18 cellular contexts compared by ENCODE assay signal in genomic region chr7:46357290-46357689, GRCh38.
DNase-seq lines count a peak whose midpoint lies in the region; ATAC-seq and TF ChIP-seq lines count a peak whose summit lies in the region.
"Had no signal": no experiment of that assay in that cellular context is flagged by ENCODE, and none has a peak within 500 bp of the region (broad histone marks: within the 10 kb centered on the region; RNA-seq: fewer than 3 reads in every experiment).

No MANE protein-coding gene starts in this region.

- H3K27ac ChIP-seq in osteoblast (ENCODE audit: low read depth, low read length) (no peak overlapping the region), mammary epithelial cell (ENCODE audit: insufficient read depth, low read depth, low read length) (no peak overlapping the region)
- H3K27ac ChIP-seq: A549, C4-2B, GM23248, SJSA1 had no signal

- H3K79me2 ChIP-seq in osteoblast (ENCODE audit: insufficient read depth, low read length): no peaks in the 10 kb centered on the region
- H3K79me2 ChIP-seq in mammary epithelial cell (ENCODE audit: insufficient read depth, low read length): no peaks in the 10 kb centered on the region

- CTCF ChIA-PET in mammary epithelial cell (lab: Charles Lee; ENCODE audit: low non-redundant PET): no interaction called here

- DNase-seq in GM12865 (ENCODE audit: low read depth) (peak; percentile 73), osteoblast (ENCODE audit: insufficient read length, low spot score, missing footprints) (peak; percentile 32), middle frontal gyrus (ENCODE audit: extremely low spot score, low spot score) (no peak), HuH-7.5 (ENCODE audit: low spot score) (no peak), mammary epithelial cell (no peak)
- DNase-seq: EL, GM23248, KBM-7, NCI-H1417 treated with DMSO at 0.1 percent for 48 hours, NCI-H2029, NCI-H2171, NCI-H774, PC-3 had no signal

- dilution Hi-C loops in mammary epithelial cell (cut with HindIII; ENCODE audit: low sequenced_read_pairs): loop anchor here (5.0 kb wide), 2 partner anchors 440 to 735 kb away; no protein-coding TSS in a partner anchor

- no peaks in the 10 kb centered on the region for H3K27me3 ChIP-seq in osteoblast (ENCODE audit: insufficient read depth, low read length)
- no peaks in the 10 kb centered on the region for H3K27me3 ChIP-seq in mammary epithelial cell (ENCODE audit: insufficient read depth, low read length)
- H3K27me3 ChIP-seq: SJSA1 had no signal

- H3K4me2 ChIP-seq in osteoblast (ENCODE audit: insufficient read depth, low read length) (no peak overlapping the region), mammary epithelial cell (ENCODE audit: insufficient read depth, low read depth, low read length) (no peak overlapping the region)
- H3K4me2 ChIP-seq: A549 had no signal

- H4K20me1 ChIP-seq in osteoblast (ENCODE audit: insufficient read depth, low read length) (no peaks in the 10 kb centered on the region), mammary epithelial cell (ENCODE audit: insufficient read depth, low read length) (no peaks in the 10 kb centered on the region)

- H2AFZ ChIP-seq in osteoblast (ENCODE audit: low read length) (no peak overlapping the region), mammary epithelial cell (ENCODE audit: low read depth, low read length) (no peak overlapping the region)
- H2AFZ ChIP-seq: GM23248 had no signal

- BruUV-seq in mammary epithelial cell (replicated peaks; lab: Mats Ljungman, UMichigan): no TSS peak

- intact Hi-C loops in mammary epithelial cell (cut with micrococcal nuclease): loop anchor here (10.0 kb wide), 1 partner anchor 298 kb away; no protein-coding TSS in a partner anchor

- H3K4me1 ChIP-seq in osteoblast (ENCODE audit: insufficient read depth, low read length) (peaks cover under 1% of the 10 kb centered on the region), mammary epithelial cell (ENCODE audit: insufficient read depth, low read length) (no peaks in the 10 kb centered on the region)
- H3K4me1 ChIP-seq: SJSA1 had no signal

- in situ Hi-C loops in mammary epithelial cell (cut with MboI; ENCODE audit: low sequenced_read_pairs in 2 of 2): loop anchor here in 1 of 2 donors (25.0 kb wide), 1 partner anchor 580 kb away; no protein-coding TSS in a partner anchor

- no peak for TF ChIP-seq CTCF in GM12865 (IDR thresholded peaks at IDR 0.05; ENCODE audit: insufficient read depth, low read depth, low read length, missing control alignments)
- TF ChIP-seq CTCF in osteoblast (IDR thresholded peaks at IDR 0.05; ENCODE audit: extremely low read depth, low read depth, low read length): no peak
- no peak for TF ChIP-seq CTCF in mammary epithelial cell (conservative IDR thresholded peaks at IDR 0.05 in 1 of 2, IDR thresholded peaks at IDR 0.05 in 1 of 2; ENCODE audit: extremely low read depth in 1 of 2, insufficient read depth in 1 of 2, low read depth in 1 of 2, low read length in 2 of 2)

- ATAC-seq in GM19452 (IDR thresholded peaks at IDR 0.05; ENCODE audit: unreplicated experiment): peak; percentile 51
- ATAC-seq in HG03442 (IDR thresholded peaks at IDR 0.05; ENCODE audit: unreplicated experiment): peak; percentile 67
- ATAC-seq: A549, PC-3 had no signal

- no peaks in the 10 kb centered on the region for H3K36me3 ChIP-seq in osteoblast (ENCODE audit: insufficient read depth, low read length)
- H3K36me3 ChIP-seq in mammary epithelial cell (ENCODE audit: insufficient read depth, low read length): no peaks in the 10 kb centered on the region
- H3K36me3 ChIP-seq: SJSA1 had no signal

- no peak overlapping the region for H3K9ac ChIP-seq in mammary epithelial cell (ENCODE audit: insufficient read depth, low read length)
- H3K9ac ChIP-seq: GM23248 had no signal

- H3K9me3 ChIP-seq in osteoblast (ENCODE audit: low read depth, low read length) (no peaks in the 10 kb centered on the region), mammary epithelial cell (replicated peaks; ENCODE audit: insufficient read depth, low read length) (no peaks in the 10 kb centered on the region)
- H3K9me3 ChIP-seq: A549, SJSA1 had no signal

- WGBS in mammary epithelial cell (ENCODE audit: low coverage, missing lambda C conversion rate): 79% methylated on average over 2 of the region's 2 CpGs

- no peak overlapping the region for H3K4me3 ChIP-seq in GM12865 (ENCODE audit: low read depth, low read length)
- no peak overlapping the region for H3K4me3 ChIP-seq in osteoblast (ENCODE audit: insufficient read depth, low read length)
- H3K4me3 ChIP-seq in mammary epithelial cell (replicated peaks in 1 of 3; ENCODE audit: insufficient read depth in 1 of 3, low read depth in 2 of 3, low read length in 3 of 3): no peak overlapping the region
- H3K4me3 ChIP-seq: A549, GM23248, SJSA1 had no signal

Comparison
In these comparisons a context has a peak if more than half of its experiments do, and no peak if none do; other contexts are left out.
1. DNase-seq: peak in GM12865 (single experiment) and osteoblast (single experiment); none in middle frontal gyrus (single experiment), HuH-7.5 (single experiment) and mammary epithelial cell (single experiment).